ENCODE assay signal across 23 cellular contexts in the genomic region with DNA sequence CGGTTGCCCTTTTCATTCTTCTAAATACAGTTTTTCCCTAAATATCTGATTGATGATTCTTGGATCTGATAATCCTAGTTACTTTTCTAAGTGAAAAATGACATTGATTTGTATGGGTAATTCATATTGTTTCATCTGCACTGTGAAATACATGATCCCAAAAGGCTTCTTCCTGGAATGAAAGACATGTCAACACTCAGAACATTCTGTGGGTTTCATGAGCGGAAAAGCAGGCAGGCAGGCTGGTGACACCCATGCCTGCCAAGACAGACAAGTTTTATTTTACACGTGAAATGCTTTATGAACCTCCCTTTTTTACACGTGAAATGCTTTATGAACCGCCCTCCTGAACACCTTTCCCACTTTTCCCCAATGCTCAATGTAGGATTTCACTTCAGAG.
"Had no signal": no experiment of that assay in that cellular context is flagged by ENCODE, and none has a peak within 500 bp of the region (broad histone marks: within the 10 kb centered on the region; RNA-seq: fewer than 3 reads in every experiment).

No MANE protein-coding gene starts in this region.

- H3K27me3 ChIP-seq: MG63, SJSA1 had no signal

- H3K27ac ChIP-seq: SJSA1, SK-N-MC had no signal

- H3K4me3 ChIP-seq: MG63, SJSA1, SK-N-MC had no signal

- ATAC-seq: HepG2 had no signal

- H3K9me3 ChIP-seq: MG63 had no signal

- H3K4me1 ChIP-seq: SJSA1 had no signal

- DNase-seq: IMR-90, Karpas-422, KG1, MG63, NCI-H1092, NCI-H1105 treated with DMSO at 0.1 percent for 48 hours, NCI-H1417 treated with DMSO at 0.1 percent for 48 hours, NCI-H146, NCI-H1694 treated with DMSO at 0.1 percent for 48 hours, NCI-H1930, NCI-H2081, NCI-H2107, NCI-H226, NCI-H446, NCI-H510A, NCI-H524 treated with DMSO at 0.1 percent for 48 hours, NCI-H69, NCI-H774, RPMI8226, SIG-M5 had no signal

- H3K36me3 ChIP-seq: MG63, SJSA1 had no signal
